36 cellular contexts compared by ENCODE assay signal in the genomic region with DNA sequence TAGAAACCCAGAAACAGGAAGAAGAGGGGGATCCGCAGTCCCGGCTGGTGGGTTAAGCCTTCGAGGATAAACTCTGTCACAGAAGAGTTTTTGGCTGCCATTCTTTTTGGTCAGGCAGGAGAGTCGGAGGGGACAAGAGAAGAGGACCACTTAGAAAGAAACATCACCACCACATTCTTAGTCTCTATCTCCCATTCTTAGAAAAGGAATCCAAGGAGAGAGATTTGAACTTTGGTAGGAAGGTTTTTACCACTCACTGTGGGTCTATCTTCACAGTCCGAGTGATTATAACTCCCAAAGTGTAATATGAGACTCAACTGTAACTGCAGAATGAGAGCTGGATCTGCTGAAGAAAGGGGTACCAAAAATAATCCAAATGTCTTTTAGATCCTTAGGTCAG. TPM values are rescaled to one million over a fixed set of nuclear protein-coding genes. Genes with fewer than 3 reads are reported as not detected.
"Had no signal": no experiment of that assay in that cellular context is flagged by ENCODE, and none has a peak within 500 bp of the region (broad histone marks: within the 10 kb centered on the region; RNA-seq: fewer than 3 reads in every experiment).

A gene with protein sequence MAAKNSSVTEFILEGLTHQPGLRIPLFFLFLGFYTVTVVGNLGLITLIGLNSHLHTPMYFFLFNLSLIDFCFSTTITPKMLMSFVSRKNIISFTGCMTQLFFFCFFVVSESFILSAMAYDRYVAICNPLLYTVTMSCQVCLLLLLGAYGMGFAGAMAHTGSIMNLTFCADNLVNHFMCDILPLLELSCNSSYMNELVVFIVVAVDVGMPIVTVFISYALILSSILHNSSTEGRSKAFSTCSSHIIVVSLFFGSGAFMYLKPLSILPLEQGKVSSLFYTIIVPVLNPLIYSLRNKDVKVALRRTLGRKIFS (minus strand): TSS at position 101 of the 400 bp plus-strand sequence. CDS start 0 bp downstream, at position 101.

- DNase-seq: activated B cell treated with CpG ODN at 0.5 μM for 24 hours; activated CD4-positive, alpha-beta memory T cell treated with anti-CD3 and anti-CD28 coated beads for 36 hours; activated CD4-positive, alpha-beta T cell treated with anti-CD3 and anti-CD28 coated beads for 4 hours; activated CD4-positive, alpha-beta T cell treated with anti-CD3 and anti-CD28 coated beads, Interleukin-2, amount 10 ng/mL, durations not matched to agents 24 days and 14 days; activated CD4-positive, alpha-beta T cell treated with anti-CD3 and anti-CD28 coated beads, Interleukin-2, amount 50 U/mL, for 1 hour; activated CD4-positive, alpha-beta T cell treated with anti-CD3 and anti-CD28 coated beads, Interleukin-2, amount 50 U/mL, for 4 hours; activated CD4-positive, CD25-positive, alpha-beta regulatory T cell treated with anti-CD3 and anti-CD28 coated beads, Interleukin-2, amount 50 U/mL, for 72 hours; activated CD8-positive, alpha-beta memory T cell treated with anti-CD3 and anti-CD28 coated beads, Interleukin-2, amount 50 U/mL, for 4 hours; activated CD8-positive, alpha-beta T cell treated with anti-CD3 and anti-CD28 coated beads for 36 hours; activated effector memory CD4-positive, alpha-beta T cell treated with anti-CD3 and anti-CD28 coated beads, Interleukin-2, amount 50 U/mL, for 16 hours; activated gamma-delta T cell treated with Interleukin-2 at 50 U/mL for 16 hours; activated naive CD4-positive, alpha-beta T cell; activated naive CD4-positive, alpha-beta T cell treated with anti-CD3 and anti-CD28 coated beads for 36 hours; activated naive CD4-positive, alpha-beta T cell treated with anti-CD3 and anti-CD28 coated beads, Interleukin-2, amount 50 U/mL, for 16 hours; activated naive CD8-positive, alpha-beta T cell treated with anti-CD3 and anti-CD28 coated beads for 36 hours; activated T-cell treated with anti-CD3 and anti-CD28 coated beads for 4 hours; activated T-cell treated with anti-CD3 and anti-CD28 coated beads, Interleukin-2, amount 50 U/mL, for 1 hour; activated T-cell treated with anti-CD3 and anti-CD28 coated beads, Interleukin-2, amount 50 U/mL, for 4 hours; activated T-cell treated with anti-CD3 and anti-CD28 coated beads, Interleukin-2, amount 50 U/mL, for 72 hours; adrenal gland; amniotic stem cell; anterior cingulate cortex; caudate nucleus; cerebellar nuclear complex; T-helper 1 cell; T-helper 2 cell; T-helper 9 cell had no signal

- H3K4me3 ChIP-seq: adrenal gland, ascending aorta, cardiac muscle cell had no signal

- H3K9me3 ChIP-seq: adrenal gland, ascending aorta had no signal

- H3K36me3 ChIP-seq: adrenal gland, ascending aorta, cardiac muscle cell had no signal

- H3K27ac ChIP-seq: adrenal gland, ascending aorta, cardiac muscle cell, VCaP had no signal

- H3K27me3 ChIP-seq: adrenal gland, ascending aorta had no signal

- H3K4me1 ChIP-seq: adrenal gland, ascending aorta had no signal

RNA-seq across cellular contexts. Expression of the gene that starts here (rescaled TPM):
- total RNA-seq: activated B cell treated with CpG ODN at 0.5 μM for 24 hours; activated CD4-positive, alpha-beta memory T cell treated with anti-CD3 and anti-CD28 coated beads for 36 hours; activated CD4-positive, alpha-beta T cell treated with anti-CD3 and anti-CD28 coated beads, Interleukin-2, amount 10 ng/mL, durations not matched to agents 24 days and 14 days; activated CD8-positive, alpha-beta memory T cell treated with anti-CD3 and anti-CD28 coated beads for 36 hours; activated CD8-positive, alpha-beta T cell treated with anti-CD3 and anti-CD28 coated beads for 36 hours; activated naive CD4-positive, alpha-beta T cell treated with anti-CD3 and anti-CD28 coated beads for 36 hours; activated naive CD4-positive, alpha-beta T cell treated with anti-CD3 and anti-CD28 coated beads, Interleukin-2, amount 50 U/mL, for 72 hours; activated naive CD8-positive, alpha-beta T cell treated with anti-CD3 and anti-CD28 coated beads for 36 hours; activated T-cell treated with anti-CD3 and anti-CD28 coated beads, Interleukin-2, amount 50 U/mL, for 4 hours; activated T-cell treated with anti-CD3 and anti-CD28 coated beads, Interleukin-2, amount 50 U/mL, for 72 hours; activated T-helper 1 cell treated with anti-CD3 and anti-CD28 coated beads, Interleukin-12 subunit alpha, Interleukin-12 subunit beta, Interleukin-2, Interleukin-4 antibody, amounts not matched to agents 30 ng/mL and 10 ng/mL and 1 ng/mL, durations not matched to agents 14 hours and 24 hours and 36 hours; activated T-helper 17 cell treated with anti-CD3 and anti-CD28 coated beads, Interleukin-2, amount 50 U/mL, for 72 hours; adrenal gland; ascending aorta; bronchial epithelial cell; cardiac muscle cell; chondrocyte had no signal
- polyA plus RNA-seq: adrenal gland, cardiac muscle cell had no signal
